28 cellular contexts compared by ENCODE assay signal in genomic region chr4:137735561-137736104, GRCh38.
DNase-seq lines count a peak whose midpoint lies in the region; ATAC-seq, FAIRE-seq and TF ChIP-seq lines count a peak whose summit lies in the region.
"Had no signal": no experiment of that assay in that cellular context is flagged by ENCODE, and none has a peak within 500 bp of the region (broad histone marks: within the 10 kb centered on the region; RNA-seq: fewer than 3 reads in every experiment).

No MANE protein-coding gene starts in this region.

- H3K4me3 ChIP-seq in GM12878: no peak overlapping the region
- H3K4me3 ChIP-seq in HepG2 (replicated peaks in 1 of 3; ENCODE audit: insufficient read depth in 1 of 3, low read depth in 2 of 3, low read length in 3 of 3): no peak overlapping the region
- H3K4me3 ChIP-seq: gastroesophageal sphincter had no signal

- SMC1A ChIA-PET in GM12878 (lab: Charles Lee; ENCODE audit: uncharacterized antibody, unreplicated experiment): no interaction called here

- in situ Hi-C loops in GM12878 (cut with MboI): no loop called here
- in situ Hi-C loops in HepG2 (cut with HindIII; ENCODE audit: extremely low pct_ligation_motif_present, low pct_unique_long_range_greater_than_20kb): loop anchor here (25.0 kb wide), 1 partner anchor 952 kb away; no protein-coding TSS in a partner anchor

- H3K36me3 ChIP-seq in GM12878 (ENCODE audit: control insufficient read depth in 2 of 2, insufficient read depth in 2 of 2, low read length in 1 of 2) (no peaks in the 10 kb centered on the region), HepG2 (replicated peaks in 1 of 2; ENCODE audit: control insufficient read depth in 1 of 2, insufficient read depth in 2 of 2, low read length in 2 of 2) (no peaks in the 10 kb centered on the region)
- H3K36me3 ChIP-seq: gastroesophageal sphincter had no signal

- CTCF ChIA-PET in GM12878 (lab: Yijun Ruan, JAX) (no interaction called here), HepG2 (lab: Yijun Ruan, JAX; ENCODE audit: low intra/inter-chr PET ratio, low total read pairs) (no interaction called here)

- no peak for TF ChIP-seq RAD21 in GM12878 (IDR thresholded peaks at IDR 0.05; ENCODE audit: insufficient read depth, low read depth, low read length)
- no peak for TF ChIP-seq RAD21 in HepG2 (CRISPR knock-in tag; IDR thresholded peaks at IDR 0.05)

- TF ChIP-seq EP300 in GM12878 (IDR thresholded peaks at IDR 0.05; ENCODE audit: borderline replicate concordance in 1 of 2, control insufficient read depth in 1 of 2, low read depth in 2 of 2, low read length in 2 of 2) (no peak), HepG2 (IDR thresholded peaks at IDR 0.05; ENCODE audit: low read depth in 2 of 2, low read length in 2 of 2) (no peak), HepG2 (CRISPR knock-in tag; IDR thresholded peaks at IDR 0.05; ENCODE audit: borderline replicate concordance) (no peak)

- H3K4me1 Mint-ChIP-seq in stimulated activated memory B cell treated with anti-CD40 and anti-IgM and Interleukin-4, amounts not matched to agents 10 μg/mL and 1 μg/mL and 100 μg/mL, for 72 hours: no peaks in the 10 kb centered on the region
- H3K4me1 Mint-ChIP-seq in effector memory CD8-positive, alpha-beta T cell (ENCODE audit: low read depth in 2 of 2): no peaks in the 10 kb centered on the region
- H3K4me1 Mint-ChIP-seq: activated naive CD8-positive, alpha-beta T cell treated with anti-CD3 and anti-CD28 coated beads for 36 hours; CD4-positive, alpha-beta memory T cell; immature natural killer cell; natural killer cell had no signal

- intact Hi-C loops in GM12878 (cut with micrococcal nuclease; ENCODE audit: unreplicated experiment): loop anchor here (10.0 kb wide), 1 partner anchor 349 kb away; no protein-coding TSS in a partner anchor
- intact Hi-C loops in HepG2 (cut with micrococcal nuclease; ENCODE audit: unreplicated experiment): no loop called here

- FAIRE-seq in GM12878 (lab: Jason Lieb, UNC): no peak
- no peak for FAIRE-seq in HepG2 (lab: Jason Lieb, UNC)
- FAIRE-seq: GM18507 had no signal

- H3K27ac Mint-ChIP-seq in stimulated activated memory B cell treated with anti-CD40 and anti-IgM and Interleukin-4, amounts not matched to agents 10 μg/mL and 1 μg/mL and 100 μg/mL, for 72 hours: no peak overlapping the region
- H3K27ac Mint-ChIP-seq in effector memory CD8-positive, alpha-beta T cell: no peak overlapping the region
- H3K27ac Mint-ChIP-seq: activated CD4-positive, alpha-beta memory T cell treated with anti-CD3 and anti-CD28 coated beads for 36 hours; activated naive CD8-positive, alpha-beta T cell treated with anti-CD3 and anti-CD28 coated beads for 36 hours; CD4-positive, alpha-beta memory T cell; H9; immature natural killer cell; mesothelial cell of epicardium; natural killer cell had no signal

- no peaks in the 10 kb centered on the region for H3K9me3 ChIP-seq in GM12878 (replicated peaks; ENCODE audit: control insufficient read depth, insufficient read depth, low read length)
- no peaks in the 10 kb centered on the region for H3K9me3 ChIP-seq in HepG2 (ENCODE audit: low read length)

- H3K9ac ChIP-seq in GM12878 (ENCODE audit: control insufficient read depth, insufficient read depth, low read length) (no peak overlapping the region), HepG2 (ENCODE audit: insufficient read depth, low read depth, low read length) (no peak overlapping the region)

- H3K36me3 Mint-ChIP-seq in stimulated activated memory B cell treated with anti-CD40 and anti-IgM and Interleukin-4, amounts not matched to agents 10 μg/mL and 1 μg/mL and 100 μg/mL, for 72 hours: no peaks in the 10 kb centered on the region
- H3K36me3 Mint-ChIP-seq in effector memory CD8-positive, alpha-beta T cell (ENCODE audit: insufficient read depth): peaks cover 4% of the 10 kb centered on the region
- H3K36me3 Mint-ChIP-seq: activated CD4-positive, alpha-beta memory T cell treated with anti-CD3 and anti-CD28 coated beads for 36 hours; activated naive CD8-positive, alpha-beta T cell treated with anti-CD3 and anti-CD28 coated beads for 36 hours; CD4-positive, alpha-beta memory T cell; immature natural killer cell had no signal

- BruUV-seq in GM12878 (replicated peaks; lab: Mats Ljungman, UMichigan) (no TSS peak), HepG2 (replicated peaks; lab: Mats Ljungman, UMichigan) (no TSS peak)

- peak; percentile 2 for DNase-seq in M059J (ENCODE audit: low read depth)
- DNase-seq in GM12878 (ENCODE audit: low read depth, low spot score): no peak
- no peak for DNase-seq in HepG2 (ENCODE audit: low spot score)
- DNase-seq in effector memory CD8-positive, alpha-beta T cell: no peak
- DNase-seq in NCI-H82 (lab: John Stamatoyannopoulos, UW): no peak
- no peak for DNase-seq in activated naive CD4-positive, alpha-beta T cell treated with Interleukin-2 at 50 U/mL for 16 hours
- DNase-seq: activated CD4-positive, alpha-beta memory T cell treated with anti-CD3 and anti-CD28 coated beads for 36 hours; activated naive CD8-positive, alpha-beta T cell treated with anti-CD3 and anti-CD28 coated beads for 36 hours; CD4-positive, alpha-beta memory T cell; DMS 273 treated with DMSO at 0.1 percent for 48 hours; H9; hippocampal formation; immature natural killer cell; natural killer cell; NCI-H1105 treated with DMSO at 0.1 percent for 48 hours; NCI-H2029 treated with DMSO at 0.1 percent for 48 hours; NCI-H2227 treated with DMSO at 0.1 percent for 48 hours; NCI-H69; stimulated activated CD8-positive, alpha-beta memory T cell treated with anti-CD3 and anti-CD28 coated beads, Interleukin-4, amount 100 ng/mL, for 48 hours; T-helper 9 cell; trophoblast cell had no signal

- RAD21 ChIA-PET in GM12878 (lab: Charles Lee; ENCODE audit: unreplicated experiment): no interaction called here

- H3K27me3 ChIP-seq in GM12878 (replicated peaks in 1 of 2; ENCODE audit: control insufficient read depth in 2 of 2, insufficient read depth in 2 of 2, low read length in 1 of 2) (no peaks in the 10 kb centered on the region), HepG2 (ENCODE audit: control insufficient read depth in 1 of 2, insufficient read depth in 2 of 2, low read length in 2 of 2) (no peaks in the 10 kb centered on the region)
- H3K27me3 ChIP-seq: gastroesophageal sphincter had no signal

- no peaks in the 10 kb centered on the region for H3K27me3 Mint-ChIP-seq in stimulated activated memory B cell treated with anti-CD40 and anti-IgM and Interleukin-4, amounts not matched to agents 10 μg/mL and 1 μg/mL and 100 μg/mL, for 72 hours
- H3K27me3 Mint-ChIP-seq in effector memory CD8-positive, alpha-beta T cell: no peaks in the 10 kb centered on the region
- H3K27me3 Mint-ChIP-seq: activated CD4-positive, alpha-beta memory T cell treated with anti-CD3 and anti-CD28 coated beads for 36 hours; activated naive CD8-positive, alpha-beta T cell treated with anti-CD3 and anti-CD28 coated beads for 36 hours; CD4-positive, alpha-beta memory T cell had no signal

- no peaks in the 10 kb centered on the region for H3K4me1 ChIP-seq in GM12878 (ENCODE audit: control insufficient read depth, insufficient read depth, low read length)
- H3K4me1 ChIP-seq in HepG2 (ENCODE audit: insufficient read depth, low read length): no peaks in the 10 kb centered on the region
- H3K4me1 ChIP-seq: gastroesophageal sphincter had no signal

- H3K4me2 ChIP-seq in GM12878 (ENCODE audit: control insufficient read depth, insufficient read depth) (no peak overlapping the region), HepG2 (ENCODE audit: low read depth, low read length) (no peak overlapping the region)

- H4K20me1 ChIP-seq in GM12878 (ENCODE audit: control insufficient read depth, insufficient read depth): no peaks in the 10 kb centered on the region
- no peaks in the 10 kb centered on the region for H4K20me1 ChIP-seq in HepG2 (ENCODE audit: insufficient read depth, low read length)

- H3K27ac ChIP-seq in GM12878 (ENCODE audit: control insufficient read depth, insufficient read depth) (no peak overlapping the region), HepG2 (ENCODE audit: extremely low read length, insufficient read depth, low read length) (no peak overlapping the region)
- H3K27ac ChIP-seq: epithelial cell of prostate, gastroesophageal sphincter, HL-60 had no signal

- ATAC-seq in GM12878: peak; percentile 75
- peak; percentile 27; the same call in 1 of the 3 replicates for ATAC-seq in HepG2
- ATAC-seq in stimulated activated memory B cell treated with anti-CD40 and anti-IgM and Interleukin-4, amounts not matched to agents 10 μg/mL and 1 μg/mL and 100 μg/mL, for 72 hours: peak; percentile 45
- no peak for ATAC-seq in effector memory CD8-positive, alpha-beta T cell (replicated peaks)
- ATAC-seq: gastroesophageal sphincter, left lobe of liver, natural killer cell had no signal

- POLR2A ChIA-PET in GM12878 (lab: Charles Lee): no interaction called here
- POLR2A ChIA-PET in HepG2 (lab: Yijun Ruan, JAX): no interaction called here

- H3K4me3 Mint-ChIP-seq in stimulated activated memory B cell treated with anti-CD40 and anti-IgM and Interleukin-4, amounts not matched to agents 10 μg/mL and 1 μg/mL and 100 μg/mL, for 72 hours: no peak overlapping the region
- H3K4me3 Mint-ChIP-seq in effector memory CD8-positive, alpha-beta T cell: no peak overlapping the region
- H3K4me3 Mint-ChIP-seq: activated CD4-positive, alpha-beta memory T cell treated with anti-CD3 and anti-CD28 coated beads for 36 hours; activated naive CD8-positive, alpha-beta T cell treated with anti-CD3 and anti-CD28 coated beads for 36 hours; CD4-positive, alpha-beta memory T cell; H9; immature natural killer cell; mesothelial cell of epicardium; natural killer cell had no signal

- 0% methylated on average over 4 of the region's 4 CpGs for WGBS in GM12878 (ENCODE audit: insufficient coverage, insufficient replicate concordance, low lambda C conversion rate, missing lambda C conversion rate)
- 44% methylated on average over 2 of the region's 4 CpGs for WGBS in HepG2 (ENCODE audit: low lambda C conversion rate)

- H3K9me3 Mint-ChIP-seq in stimulated activated memory B cell treated with anti-CD40 and anti-IgM and Interleukin-4, amounts not matched to agents 10 μg/mL and 1 μg/mL and 100 μg/mL, for 72 hours: peaks cover 9% of the 10 kb centered on the region
- H3K9me3 Mint-ChIP-seq in effector memory CD8-positive, alpha-beta T cell: peaks cover 11 to 13% of the 10 kb centered on the region in 2 donors

- TF ChIP-seq CTCF in GM12878 (IDR thresholded peaks at IDR 0.05 in 2 of 3, conservative IDR thresholded peaks at IDR 0.05 in 1 of 3; ENCODE audit: control insufficient read depth in 2 of 3, extremely low read depth in 1 of 3, insufficient read depth in 1 of 3, low read depth in 3 of 3, low read length in 3 of 3) (peak in 1 of 3 experiments; percentile 23; a peak in 1 of 6 replicates), HepG2 (CRISPR knock-in tag; IDR thresholded peaks at IDR 0.05) (no peak)

- H3K79me2 ChIP-seq in GM12878 (ENCODE audit: control insufficient read depth, insufficient read depth, low read length) (no peaks in the 10 kb centered on the region), HepG2 (ENCODE audit: insufficient read depth, low read length) (no peaks in the 10 kb centered on the region)

- TF ChIP-seq POLR2A in GM12878 (IDR thresholded peaks at IDR 0.05; ENCODE audit: low read depth, low read length) (no peak), HepG2 (IDR thresholded peaks at IDR 0.05; ENCODE audit: insufficient read depth in 1 of 2, low read depth in 2 of 2, low read length in 2 of 2) (no peak)

- H2AFZ ChIP-seq in GM12878 (ENCODE audit: control insufficient read depth, low read depth, low read length) (no peak overlapping the region), HepG2 (ENCODE audit: low read length) (no peak overlapping the region)
